9 cellular contexts compared by ENCODE assay signal in genomic region chr19:43675269-43675879, GRCh38. TPM values are rescaled to one million over a fixed set of nuclear protein-coding genes. Genes with fewer than 3 reads are reported as not detected.
DNase-seq lines count a peak whose midpoint lies in the region; ATAC-seq, FAIRE-seq and TF ChIP-seq lines count a peak whose summit lies in the region.
"Had no signal": no experiment of that assay in that cellular context is flagged by ENCODE, and none has a peak within 500 bp of the region (broad histone marks: within the 10 kb centered on the region; RNA-seq: fewer than 3 reads in every experiment).

No MANE protein-coding gene starts in this region.

- dilution Hi-C loops in IMR-90 (cut with HindIII; ENCODE audit: low sequenced_read_pairs, unreplicated experiment), result no loop called here

- H2AK9ac ChIP-seq in IMR-90 (replicated peaks; ENCODE audit: low read depth, low read length, poor library complexity), result no peak overlapping the region

- FAIRE-seq in K562 (lab: Jason Lieb, UNC), result peak; percentile 63

- H3K27me3 ChIP-seq in IMR-90 (ENCODE audit: control insufficient read depth, insufficient read depth, low read length), result no peaks in the 10 kb centered on the region
- no peaks in the 10 kb centered on the region for H3K27me3 ChIP-seq in K562 (ENCODE audit: control insufficient read depth in 2 of 2, insufficient read depth in 2 of 2, low read length in 2 of 2)

- H2BK5ac ChIP-seq in IMR-90 (ENCODE audit: low read depth, low read length, poor library complexity, severe bottlenecking), result no peak overlapping the region

- POLR2A ChIA-PET in IMR-90 (lab: Charles Lee; ENCODE audit: unreplicated experiment), result interaction anchor here (0.6 kb wide), 1 partner anchor 70 kb away, joined by 3 read pairs; no protein-coding TSS in a partner anchor
- POLR2A ChIA-PET in K562 (lab: Yijun Ruan, JAX), result interaction anchor here (0.6 kb wide), 1 partner anchor 11 kb away, joined by 3 read pairs; no protein-coding TSS in a partner anchor

- no peaks in the 10 kb centered on the region for H3K79me2 ChIP-seq in K562 (ENCODE audit: control insufficient read depth, insufficient read depth, low read length)

- H2AK5ac ChIP-seq in IMR-90 (ENCODE audit: low read depth, low read length), result peak overlapping the region; percentile 74

- peak overlapping the region; percentile 50 for H3K14ac ChIP-seq in IMR-90 (replicated peaks; ENCODE audit: low read depth, low read length)

- H3K9me3 ChIP-seq in IMR-90 (ENCODE audit: control insufficient read depth, insufficient read depth, low read length), result no peaks in the 10 kb centered on the region
- H3K9me3 ChIP-seq in K562 (replicated peaks; ENCODE audit: control insufficient read depth, insufficient read depth, low read depth, low read length), result no peaks in the 10 kb centered on the region

- in situ Hi-C loops in IMR-90 (cut with MboI; ENCODE audit: low sequenced_read_pairs) (no loop called here), K562 (cut with MboI) (no loop called here)

- H3K27ac ChIP-seq in IMR-90 (ENCODE audit: insufficient read depth, low read length) (no peak overlapping the region), K562 (ENCODE audit: extremely low read depth, low read depth, low read length) (no peak overlapping the region)

- peak overlapping the region; percentile 7; the same call in 1 of the 2 replicates for H3K18ac ChIP-seq in IMR-90 (ENCODE audit: low read depth, low read length)

- no peak for TF ChIP-seq RAD21 in IMR-90 (IDR thresholded peaks at IDR 0.05; ENCODE audit: low read length)
- no peak for TF ChIP-seq RAD21 in K562 (CRISPR knock-in tag; conservative IDR thresholded peaks at IDR 0.05 in 1 of 2, IDR thresholded peaks at IDR 0.05 in 1 of 2)

- peak overlapping the region; percentile 25; the same call in 1 of the 2 replicates for H2BK120ac ChIP-seq in IMR-90 (ENCODE audit: low read depth, low read length)

- peak overlapping the region; percentile 34; the same call in 1 of the 3 replicates for H2BK15ac ChIP-seq in IMR-90 (ENCODE audit: low read depth, low read length)

- TF ChIP-seq POLR2A in IMR-90 (IDR thresholded peaks at IDR 0.05; ENCODE audit: low read depth, low read length) (no peak), K562 (conservative IDR thresholded peaks at IDR 0.05) (no peak)

- peaks cover 0 to 3% of the 10 kb centered on the region in 2 experiments; a peak in 1 of 4 replicates for H3K79me1 ChIP-seq in IMR-90 (ENCODE audit: low read depth in 1 of 2, low read length in 2 of 2)

- intact Hi-C loops in IMR-90 (cut with micrococcal nuclease) (no loop called here), K562 (cut with micrococcal nuclease) (no loop called here)

- H3K4ac ChIP-seq in IMR-90 (ENCODE audit: low read depth, low read length), result peak overlapping the region; percentile 19; the same call in 1 of the 2 replicates

- H4K5ac ChIP-seq in IMR-90 (ENCODE audit: low read depth, low read length), result peak overlapping the region; percentile 9

- H4K91ac ChIP-seq in IMR-90 (ENCODE audit: insufficient read depth, low read depth, low read length), result no peak overlapping the region; the same call in 1 of the 2 replicates

- H3K4me3 ChIP-seq in GM12865 (ENCODE audit: low read depth, low read length), result peak overlapping the region; percentile 4; the same call in 1 of the 2 replicates
- H3K4me3 ChIP-seq in IMR-90 (ENCODE audit: insufficient read depth, low read depth, low read length), result no peak overlapping the region
- no peak overlapping the region for H3K4me3 ChIP-seq in K562

- H3K4me2 ChIP-seq in IMR-90 (ENCODE audit: low read depth, low read length) (peak overlapping the region; percentile 71), K562 (ENCODE audit: insufficient read depth, low read length) (no peak overlapping the region)

- 0 out of 2 replicates have a peak overlapping the region, but pooled peaks have one; percentile 9 for H2BK20ac ChIP-seq in IMR-90 (ENCODE audit: low read depth, low read length)

- H3K9ac ChIP-seq in IMR-90 (ENCODE audit: low read depth, low read length) (peak overlapping the region; percentile 34; the same call in 1 of the 2 replicates), K562 (ENCODE audit: insufficient read depth in 1 of 2, low read depth in 2 of 2, low read length in 2 of 2) (peak overlapping the region in 1 of 2 experiments; percentile 36; a peak in 1 of 4 replicates)

- ATAC-seq in IMR-90 (ENCODE audit: low read depth) (no peak; the same call in 1 of the 2 replicates), K562 (no peak), omental fat pad (ENCODE audit: low FRiP score) (peak; percentile 89)

- H3K56ac ChIP-seq in IMR-90 (ENCODE audit: extremely low read depth, insufficient read depth, low read length), result no peak overlapping the region

- no peak for TF ChIP-seq CTCF in GM12865 (IDR thresholded peaks at IDR 0.05; ENCODE audit: insufficient read depth, low read depth, low read length, missing control alignments)
- no peak for TF ChIP-seq CTCF in IMR-90 (conservative IDR thresholded peaks at IDR 0.05; ENCODE audit: low read depth, low read length)
- no peak for TF ChIP-seq CTCF in K562 (IDR thresholded peaks at IDR 0.05 in 2 of 3, conservative IDR thresholded peaks at IDR 0.05 in 1 of 3; ENCODE audit: insufficient read depth in 2 of 3, low read depth in 1 of 3, low read length in 3 of 3)
- TF ChIP-seq CTCF in omental fat pad (IDR thresholded peaks at IDR 0.05), result no peak

- BruUV-seq in IMR-90 (replicated peaks; lab: Mats Ljungman, UMichigan) (no TSS peak), K562 (replicated peaks; lab: Mats Ljungman, UMichigan) (no TSS peak)

- H3K9me1 ChIP-seq in IMR-90 (ENCODE audit: insufficient read depth, low read length), result peaks cover 6% of the 10 kb centered on the region; the same call in 1 of the 2 replicates
- H3K9me1 ChIP-seq in K562 (ENCODE audit: control insufficient read depth, insufficient read depth, low read length), result no peaks in the 10 kb centered on the region

- DNase-seq in GM12865 (ENCODE audit: low read depth) (peak; percentile 36), IMR-90 (peak; percentile 78), K562 (ENCODE audit: extremely low read depth in 1 of 4, low spot score in 3 of 4) (no peak), omental fat pad (ENCODE audit: low spot score) (no peak), HuH-7 (ENCODE audit: low spot score) (no peak), T-helper 9 cell (no peak), NCI-H1436 (lab: John Stamatoyannopoulos, UW) (no peak), amygdala (lab: John Stamatoyannopoulos, UW) (no peak)

- H4K8ac ChIP-seq in IMR-90 (ENCODE audit: low read depth in 2 of 2, low read length in 2 of 2), result peak overlapping the region; percentile 41 to 74

- no peaks in the 10 kb centered on the region for H4K20me1 ChIP-seq in IMR-90 (ENCODE audit: insufficient read depth, low read length)
- no peaks in the 10 kb centered on the region for H4K20me1 ChIP-seq in K562 (replicated peaks; ENCODE audit: control insufficient read depth, insufficient read depth, low read length)

- no peak for TF ChIP-seq EP300 in K562 (IDR thresholded peaks at IDR 0.05; ENCODE audit: low read length)

- peaks cover 9% of the 10 kb centered on the region for H3K4me1 ChIP-seq in IMR-90 (ENCODE audit: control insufficient read depth, insufficient read depth, low read length)
- peaks cover 26 to 31% of the 10 kb centered on the region in 2 experiments for H3K4me1 ChIP-seq in K562 (replicated peaks in 1 of 2; ENCODE audit: control insufficient read depth in 2 of 2, insufficient read depth in 2 of 2, low read length in 2 of 2)

- H3K36me3 ChIP-seq in IMR-90 (ENCODE audit: control insufficient read depth, insufficient read depth, low read length), result no peaks in the 10 kb centered on the region
- H3K36me3 ChIP-seq in K562 (ENCODE audit: control insufficient read depth, insufficient read depth, low read length), result no peaks in the 10 kb centered on the region

- no peak overlapping the region; the same call in 1 of the 2 replicates for H3K23ac ChIP-seq in IMR-90 (ENCODE audit: low read depth, low read length)

- 50% methylated on average over 2 of the region's 8 CpGs; no CpG with 5 or more reads in 1 of the 2 experiments for WGBS in IMR-90 (ENCODE audit: extremely low coverage in 2 of 2, insufficient read length in 1 of 2), 2 experiments
- 3% methylated on average over 7 of the region's 8 CpGs for WGBS in K562 (ENCODE audit: insufficient coverage, low coverage, missing lambda C conversion rate)

- CTCF ChIA-PET in IMR-90 (lab: Yijun Ruan, JAX) (no interaction called here), K562 (lab: Yijun Ruan, JAX; ENCODE audit: low intra/inter-chr PET ratio) (no interaction called here)

- H2AFZ ChIP-seq in IMR-90 (replicated peaks; ENCODE audit: low read length, poor library complexity) (peak overlapping the region; percentile 86), K562 (ENCODE audit: low read depth, low read length) (peak overlapping the region; percentile 37)

RNA-seq across cellular contexts. Expression of gene PLAUR, which starts 5.4 kb away (rescaled TPM):
- total RNA-seq in IMR-90 (2012; rRNA removed), result 112 and 115 TPM in 2 replicates
- polyA plus RNA-seq in IMR-90 (2012; rRNA removed), result 263 and 328 TPM in 2 replicates
- polyA plus RNA-seq in IMR-90 (2012; cell fraction: cytosol; rRNA removed), result 330 and 334 TPM in 2 replicates
- 200 and 249 TPM in 2 replicates for polyA plus RNA-seq in IMR-90 (2012; cell fraction: nucleus; rRNA removed; ENCODE audit: low replicate concordance)
- total RNA-seq in K562 (2011; cell fraction: chromatin; rRNA removed; ENCODE audit: low replicate concordance), result 40.8 and 45.7 TPM in 2 replicates
- total RNA-seq in K562 (2011; cell fraction: nucleolus; rRNA removed), result 32.8 and 41.9 TPM in 2 replicates
- total RNA-seq in K562 (2011; cell fraction: nucleoplasm; rRNA removed), result 31.3 and 41.4 TPM in 2 replicates
- 13.1 and 15.6 TPM in 2 replicates for total RNA-seq in K562 (2014; rRNA removed)
- total RNA-seq in K562 (2014; rRNA removed; fragmentation: Illumina TruSeq; extraction: Trizol), result 6.9 and 8.1 TPM in 2 replicates
- 10.8 and 12.4 TPM in 2 replicates for total RNA-seq in K562 (2015; rRNA removed; fragmentation: Illumina TruSeq; extraction: Trizol)
- 10.8 and 12.9 TPM in 2 replicates for total RNA-seq in K562 (2021)
- 8.4 and 17.5 TPM in 2 replicates for polyA plus RNA-seq in K562 (2011; rRNA removed)
- 15.3 and 17.9 TPM in 2 replicates for polyA plus RNA-seq in K562 (2011; cell fraction: cytosol; rRNA removed)
- 30.9 and 37.0 TPM in 2 replicates for polyA plus RNA-seq in K562 (2011; cell fraction: nucleus; rRNA removed)
- 14.7 and 23.9 TPM in 2 replicates for polyA plus RNA-seq in K562 (2012)
- 13.6 and 14.4 TPM in 2 replicates for polyA plus RNA-seq in K562 (2014; fragmentation: Illumina TruSeq; extraction: Trizol)
- polyA plus RNA-seq in K562 (2014; fragmentation: Nextera tagmentation; extraction: Ambion mirVana), result 10 to 100 TPM in 1 of 2 experiments, 1 to 10 TPM in 1; 7.0 to 10.9 TPM
- polyA plus RNA-seq in K562 (2014; rRNA removed), result 14.3 and 16.2 TPM in 2 replicates
- 10.0 and 14.3 TPM in 2 replicates for polyA minus RNA-seq in K562 (2011; rRNA and poly(A)+ RNA removed)
- polyA minus RNA-seq in K562 (2011; cell fraction: cytosol; rRNA and poly(A)+ RNA removed), result 6.2 and 8.2 TPM in 2 replicates
- 6.2 and 11.0 TPM in 2 replicates for polyA minus RNA-seq in K562 (2011; cell fraction: nucleus; rRNA and poly(A)+ RNA removed)
- 100 to 1,000 TPM in 2 of 4 donors, 10 to 100 TPM in 2; 36.3 to 250 (median 88.0) TPM for total RNA-seq in omental fat pad

RNA-seq across cellular contexts. Expression of gene CADM4, which starts 35.7 kb away (rescaled TPM):
- total RNA-seq in IMR-90 (2012; rRNA removed) (1.7 and 2.0 TPM in 2 replicates), K562 (2014; rRNA removed) (1.8 and 2.5 TPM in 2 replicates), K562 (2014; rRNA removed; fragmentation: Illumina TruSeq; extraction: Trizol) (0.61 and 0.87 TPM in 2 replicates), K562 (2015; rRNA removed; fragmentation: Illumina TruSeq; extraction: Trizol) (0.72 and 1.2 TPM in 2 replicates), K562 (2021) (1.9 and 2.3 TPM in 2 replicates), omental fat pad (1 to 10 TPM in 3 of 4 donors, under 1 TPM in 1; 0.79 to 3.5 (median 2.5) TPM)
- polyA plus RNA-seq in IMR-90 (2012; rRNA removed) (4.0 and 4.9 TPM in 2 replicates), K562 (2011; rRNA removed) (1.4 and 2.1 TPM in 2 replicates), K562 (2014; fragmentation: Illumina TruSeq; extraction: Trizol) (1.3 and 2.2 TPM in 2 replicates), K562 (2014; fragmentation: Nextera tagmentation; extraction: Ambion mirVana) (under 1 TPM; 0.03 to 0.13 TPM), K562 (2014; rRNA removed) (1.7 and 4.6 TPM in 2 replicates)
- polyA plus RNA-seq in IMR-90 (2012; cell fraction: cytosol; rRNA removed), result 4.3 and 7.1 TPM in 2 replicates
- 2.1 and 2.2 TPM in 2 replicates for polyA plus RNA-seq in IMR-90 (2012; cell fraction: nucleus; rRNA removed; ENCODE audit: low replicate concordance)
- 2.0 and 2.5 TPM in 2 replicates for total RNA-seq in K562 (2011; cell fraction: chromatin; rRNA removed; ENCODE audit: low replicate concordance)
- total RNA-seq in K562 (2011; cell fraction: nucleolus; rRNA removed), result 2.6 and 7.0 TPM in 2 replicates
- total RNA-seq in K562 (2011; cell fraction: nucleoplasm; rRNA removed), result 0.99 and 4.5 TPM in 2 replicates
- polyA plus RNA-seq in K562 (2011; cell fraction: cytosol; rRNA removed), result 1.9 and 3.5 TPM in 2 replicates
- polyA plus RNA-seq in K562 (2011; cell fraction: nucleus; rRNA removed), result 1.1 and 2.4 TPM in 2 replicates
- 2.1 and 2.5 TPM in 2 replicates for polyA plus RNA-seq in K562 (2012)
- polyA minus RNA-seq in K562 (2011; rRNA and poly(A)+ RNA removed), result 0.30 and 0.32 TPM in 2 replicates
- polyA minus RNA-seq in K562 (2011; cell fraction: cytosol; rRNA and poly(A)+ RNA removed), result 0.86 and 1.5 TPM in 2 replicates
- 0.54 and 0.89 TPM in 2 replicates for polyA minus RNA-seq in K562 (2011; cell fraction: nucleus; rRNA and poly(A)+ RNA removed)

RNA-seq across cellular contexts. Expression of gene IRGC, which starts 40.5 kb away (rescaled TPM):
- not detected in 2 replicates for total RNA-seq in IMR-90 (2012; rRNA removed)
- not detected in 2 replicates for polyA plus RNA-seq in IMR-90 (2012; rRNA removed)
- polyA plus RNA-seq in IMR-90 (2012; cell fraction: cytosol; rRNA removed), result not detected in 2 replicates
- not detected in 2 replicates for polyA plus RNA-seq in IMR-90 (2012; cell fraction: nucleus; rRNA removed; ENCODE audit: low replicate concordance)
- total RNA-seq in K562 (2011; cell fraction: chromatin; rRNA removed; ENCODE audit: low replicate concordance), result not detected in 2 replicates
- total RNA-seq in K562 (2011; cell fraction: nucleolus; rRNA removed), result not detected in 2 replicates
- not detected in 2 replicates for total RNA-seq in K562 (2011; cell fraction: nucleoplasm; rRNA removed)
- not detected in 2 replicates for total RNA-seq in K562 (2014; rRNA removed)
- total RNA-seq in K562 (2014; rRNA removed; fragmentation: Illumina TruSeq; extraction: Trizol), result not detected in 2 replicates
- total RNA-seq in K562 (2015; rRNA removed; fragmentation: Illumina TruSeq; extraction: Trizol), result not detected in 2 replicates
- not detected in 2 replicates for total RNA-seq in K562 (2021)
- not detected in 2 replicates for polyA plus RNA-seq in K562 (2011; rRNA removed)
- polyA plus RNA-seq in K562 (2011; cell fraction: cytosol; rRNA removed), result not detected in 2 replicates
- not detected in 2 replicates for polyA plus RNA-seq in K562 (2011; cell fraction: nucleus; rRNA removed)
- not detected in 2 replicates for polyA plus RNA-seq in K562 (2012)
- not detected in 2 replicates for polyA plus RNA-seq in K562 (2014; fragmentation: Illumina TruSeq; extraction: Trizol)
- polyA plus RNA-seq in K562 (2014; fragmentation: Nextera tagmentation; extraction: Ambion mirVana), result not detected
- polyA plus RNA-seq in K562 (2014; rRNA removed), result not detected in 2 replicates
- not detected in 2 replicates for polyA minus RNA-seq in K562 (2011; rRNA and poly(A)+ RNA removed)
- not detected in 2 replicates for polyA minus RNA-seq in K562 (2011; cell fraction: cytosol; rRNA and poly(A)+ RNA removed)
- not detected in 2 replicates for polyA minus RNA-seq in K562 (2011; cell fraction: nucleus; rRNA and poly(A)+ RNA removed)
- total RNA-seq in omental fat pad, result not detected
- total RNA-seq: myocyte had no signal

RNA-seq across cellular contexts. Expression of gene ZNF428, which starts 55.9 kb away (rescaled TPM):
- 9.9 and 10.3 TPM in 2 replicates for total RNA-seq in IMR-90 (2012; rRNA removed)
- polyA plus RNA-seq in IMR-90 (2012; rRNA removed), result 32.3 and 45.4 TPM in 2 replicates
- 49.1 and 54.4 TPM in 2 replicates for polyA plus RNA-seq in IMR-90 (2012; cell fraction: cytosol; rRNA removed)
- polyA plus RNA-seq in IMR-90 (2012; cell fraction: nucleus; rRNA removed; ENCODE audit: low replicate concordance), result 16.4 and 17.3 TPM in 2 replicates
- total RNA-seq in K562 (2011; cell fraction: chromatin; rRNA removed; ENCODE audit: low replicate concordance), result 6.3 and 13.9 TPM in 2 replicates
- total RNA-seq in K562 (2011; cell fraction: nucleolus; rRNA removed), result 8.6 and 12.7 TPM in 2 replicates
- 10.1 and 10.3 TPM in 2 replicates for total RNA-seq in K562 (2011; cell fraction: nucleoplasm; rRNA removed)
- 85.7 and 86.9 TPM in 2 replicates for total RNA-seq in K562 (2014; rRNA removed)
- 8.4 and 8.8 TPM in 2 replicates for total RNA-seq in K562 (2014; rRNA removed; fragmentation: Illumina TruSeq; extraction: Trizol)
- 27.5 and 30.4 TPM in 2 replicates for total RNA-seq in K562 (2015; rRNA removed; fragmentation: Illumina TruSeq; extraction: Trizol)
- total RNA-seq in K562 (2021), result 42.2 and 49.2 TPM in 2 replicates
- 14.9 and 15.9 TPM in 2 replicates for polyA plus RNA-seq in K562 (2011; rRNA removed)
- polyA plus RNA-seq in K562 (2011; cell fraction: cytosol; rRNA removed), result 17.8 and 32.7 TPM in 2 replicates
- 14.2 and 15.7 TPM in 2 replicates for polyA plus RNA-seq in K562 (2011; cell fraction: nucleus; rRNA removed)
- polyA plus RNA-seq in K562 (2012), result 41.0 and 43.7 TPM in 2 replicates
- 14.9 and 19.1 TPM in 2 replicates for polyA plus RNA-seq in K562 (2014; fragmentation: Illumina TruSeq; extraction: Trizol)
- under 1 TPM; 0.15 to 0.23 TPM for polyA plus RNA-seq in K562 (2014; fragmentation: Nextera tagmentation; extraction: Ambion mirVana)
- polyA plus RNA-seq in K562 (2014; rRNA removed), result 68.7 and 75.7 TPM in 2 replicates
- 2.5 and 3.4 TPM in 2 replicates for polyA minus RNA-seq in K562 (2011; rRNA and poly(A)+ RNA removed)
- polyA minus RNA-seq in K562 (2011; cell fraction: cytosol; rRNA and poly(A)+ RNA removed), result 4.3 and 6.7 TPM in 2 replicates
- polyA minus RNA-seq in K562 (2011; cell fraction: nucleus; rRNA and poly(A)+ RNA removed), result 4.3 and 6.9 TPM in 2 replicates
- total RNA-seq in omental fat pad, result 10 to 100 TPM; 15.4 to 22.1 (median 16.2) TPM

Comparison
In these comparisons a context has a peak if more than half of its experiments do, and no peak if none do; other contexts are left out.
1. DNase-seq: peak in GM12865 (single experiment) and IMR-90 (single experiment); none in K562 (0 of 4), omental fat pad (single experiment), HuH-7 (single experiment), T-helper 9 cell (single experiment), NCI-H1436 (single experiment) and amygdala (0 of 56).